21 cellular contexts compared by ENCODE assay signal in the genomic region with DNA sequence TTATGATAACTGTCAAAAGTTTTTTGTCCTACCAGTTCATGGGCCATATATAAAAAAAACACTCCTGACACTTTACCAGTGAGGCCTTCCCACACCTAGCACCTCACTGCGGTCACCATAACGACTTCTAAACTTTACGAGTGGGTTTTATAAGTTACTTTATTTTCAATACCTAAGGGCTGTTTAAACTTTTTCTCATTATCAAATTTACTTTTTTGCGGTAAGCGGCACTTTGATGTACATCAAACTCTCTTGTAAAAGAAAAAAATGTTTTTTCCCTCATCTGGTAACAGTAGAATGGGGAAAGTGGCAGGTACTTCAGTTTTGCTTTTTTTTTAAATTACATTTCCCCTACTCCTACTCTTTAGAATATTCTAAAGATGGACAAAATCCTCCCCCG. TPM values are rescaled to one million over a fixed set of nuclear protein-coding genes. Genes with fewer than 3 reads are reported as not detected.
DNase-seq lines count a peak whose midpoint lies in the region; ATAC-seq, FAIRE-seq and TF ChIP-seq lines count a peak whose summit lies in the region.
"Had no signal": no experiment of that assay in that cellular context is flagged by ENCODE, and none has a peak within 500 bp of the region (broad histone marks: within the 10 kb centered on the region; RNA-seq: fewer than 3 reads in every experiment).

No MANE protein-coding gene starts in this region.

- CTCF ChIA-PET in GM12878 (lab: Yijun Ruan, JAX), result interaction anchor here (0.8 kb wide), 1 partner anchor 121 kb away, joined by 3 read pairs; no protein-coding TSS in a partner anchor

- H3K9me3 Mint-ChIP-seq in activated T-cell treated with anti-CD3 and anti-CD28 coated beads, Interleukin-2, amount 50 U/mL, for 72 hours, result no peaks in the 10 kb centered on the region
- no peaks in the 10 kb centered on the region for H3K9me3 Mint-ChIP-seq in stimulated activated effector memory CD8-positive, alpha-beta T cell treated with anti-CD3 and anti-CD28 coated beads, Interleukin-12 subunit alpha, Interleukin-12 subunit beta, amount 100 ng/mL, for 72 hours
- H3K9me3 Mint-ChIP-seq: GM23338, IgD-negative memory B cell had no signal

- H3K27ac Mint-ChIP-seq in activated T-cell treated with anti-CD3 and anti-CD28 coated beads, Interleukin-2, amount 50 U/mL, for 72 hours, result peak overlapping the region; percentile 52
- no peak overlapping the region for H3K27ac Mint-ChIP-seq in T-helper 17 cell
- peak overlapping the region; percentile 76 for H3K27ac Mint-ChIP-seq in stimulated activated effector memory CD8-positive, alpha-beta T cell treated with anti-CD3 and anti-CD28 coated beads, Interleukin-12 subunit alpha, Interleukin-12 subunit beta, amount 100 ng/mL, for 72 hours
- H3K27ac Mint-ChIP-seq: GM23338 had no signal

- H3K4me2 ChIP-seq in GM12878 (ENCODE audit: control insufficient read depth, insufficient read depth), result no peak overlapping the region; the same call in 1 of the 2 replicates
- H3K4me2 ChIP-seq: GM23338 had no signal

- H3K27me3 Mint-ChIP-seq in activated T-cell treated with anti-CD3 and anti-CD28 coated beads, Interleukin-2, amount 50 U/mL, for 72 hours (ENCODE audit: low read depth), result no peaks in the 10 kb centered on the region
- no peaks in the 10 kb centered on the region for H3K27me3 Mint-ChIP-seq in T-helper 17 cell
- H3K27me3 Mint-ChIP-seq: IgD-negative memory B cell had no signal

- H3K4me3 ChIP-seq in GM12878 (no peak overlapping the region), lower leg skin (ENCODE audit: low read depth, poor library complexity, severe bottlenecking) (no peak overlapping the region)
- H3K4me3 ChIP-seq: GM23338, ovary, right atrium auricular region, tibial artery had no signal

- H3K4me1 Mint-ChIP-seq in activated T-cell treated with anti-CD3 and anti-CD28 coated beads, Interleukin-2, amount 50 U/mL, for 72 hours (ENCODE audit: low read depth), result peaks cover 46% of the 10 kb centered on the region
- peaks cover 64% of the 10 kb centered on the region for H3K4me1 Mint-ChIP-seq in T-helper 17 cell
- H3K4me1 Mint-ChIP-seq in stimulated activated effector memory CD8-positive, alpha-beta T cell treated with anti-CD3 and anti-CD28 coated beads, Interleukin-12 subunit alpha, Interleukin-12 subunit beta, amount 100 ng/mL, for 72 hours, result peaks cover 41% of the 10 kb centered on the region

- H3K79me2 ChIP-seq in GM12878 (ENCODE audit: control insufficient read depth, insufficient read depth, low read length), result peaks cover 66% of the 10 kb centered on the region

- RAD21 ChIA-PET in GM12878 (lab: Charles Lee; ENCODE audit: unreplicated experiment), result interaction anchor here (0.6 to 1.3 kb wide), 4 partner anchors 13 to 82 kb away, joined by 4 to 7 read pairs (median 6); no protein-coding TSS in a partner anchor

- 96% methylated on average over 6 of the region's 6 CpGs for WGBS in GM12878 (ENCODE audit: insufficient coverage, insufficient replicate concordance, low lambda C conversion rate, missing lambda C conversion rate)
- 91 to 98% methylated on average over 6 of the region's 6 CpGs for WGBS in lower leg skin, 2 donors

- no peak overlapping the region for H2AFZ ChIP-seq in GM12878 (ENCODE audit: control insufficient read depth, low read depth, low read length)
- H2AFZ ChIP-seq: GM23338 had no signal

- peaks cover 65% of the 10 kb centered on the region for H3K4me1 ChIP-seq in GM12878 (ENCODE audit: control insufficient read depth, insufficient read depth, low read length)

- no peaks in the 10 kb centered on the region for H4K20me1 ChIP-seq in GM12878 (ENCODE audit: control insufficient read depth, insufficient read depth)

- peak overlapping the region; percentile 70 to 86 for H3K4me3 Mint-ChIP-seq in activated T-cell treated with anti-CD3 and anti-CD28 coated beads, Interleukin-2, amount 50 U/mL, for 72 hours
- peak overlapping the region; percentile 89 for H3K4me3 Mint-ChIP-seq in T-helper 17 cell
- peak overlapping the region; percentile 59 for H3K4me3 Mint-ChIP-seq in stimulated activated effector memory CD8-positive, alpha-beta T cell treated with anti-CD3 and anti-CD28 coated beads, Interleukin-12 subunit alpha, Interleukin-12 subunit beta, amount 100 ng/mL, for 72 hours
- H3K4me3 Mint-ChIP-seq: GM23338 had no signal

- H3K9ac ChIP-seq in GM12878 (ENCODE audit: control insufficient read depth, insufficient read depth, low read length), result no peak overlapping the region

- in situ Hi-C loops in GM12878 (cut with MboI), result loop anchor here (25.0 kb wide), 1 partner anchor 1800 kb away; no protein-coding TSS in a partner anchor

- peak overlapping the region; percentile 79 for H3K27ac ChIP-seq in GM12878 (ENCODE audit: control insufficient read depth, insufficient read depth)
- H3K27ac ChIP-seq: ovary, right atrium auricular region, tibial artery had no signal

- TF ChIP-seq POLR2A in GM12878 (IDR thresholded peaks at IDR 0.05; ENCODE audit: low read depth, low read length) (no peak), lower leg skin (IDR thresholded peaks at IDR 0.05) (no peak)

- no peak for DNase-seq in activated T-cell treated with anti-CD3 and anti-CD28 coated beads, Interleukin-2, amount 50 U/mL, for 72 hours
- no peak for DNase-seq in activated T-cell treated with anti-CD3 and anti-CD28 coated beads, Interleukin-2, amount 50 U/mL, for 1 hour
- DNase-seq in T-helper 17 cell (no peak), GM12878 (ENCODE audit: low read depth, low spot score) (no peak), NCI-H2227 treated with DMSO at 0.1 percent for 48 hours (lab: John Stamatoyannopoulos, UW) (no peak), lower leg skin (ENCODE audit: low spot score in 2 of 2) (no peak), DMS 273 (lab: John Stamatoyannopoulos, UW; ENCODE audit: unreplicated experiment) (no peak)
- DNase-seq in stimulated activated effector memory CD8-positive, alpha-beta T cell treated with anti-CD3 and anti-CD28 coated beads, Interleukin-12 subunit alpha, Interleukin-12 subunit beta, amount 100 ng/mL, for 72 hours (ENCODE audit: low spot score in 2 of 2), result peak in 1 of 2 donors; percentile 45
- DNase-seq: ACHN, anterior cingulate cortex, C1 segment of cervical spinal cord, foreskin melanocyte, mammary epithelial cell, NCI-H1436, NCI-H526, ovary, tibial artery had no signal

- intact Hi-C loops in GM12878 (cut with micrococcal nuclease; ENCODE audit: unreplicated experiment) (loop anchor here (2.0 kb wide), 1 partner anchor 36 kb away; a partner anchor contains a TSS), lower leg skin (cut with DNase I; ENCODE audit: low total_unique reads) (no loop called here)

- TSS peak; percentile 8 for BruUV-seq in GM12878 (replicated peaks; lab: Mats Ljungman, UMichigan)

- peaks cover 3 to 6% of the 10 kb centered on the region in 2 experiments; a peak in 2 of 4 replicates for H3K36me3 ChIP-seq in GM12878 (ENCODE audit: control insufficient read depth in 2 of 2, insufficient read depth in 2 of 2, low read length in 1 of 2)
- H3K36me3 ChIP-seq: ovary, right atrium auricular region, tibial artery had no signal

- no peak for TF ChIP-seq EP300 in GM12878 (IDR thresholded peaks at IDR 0.05; ENCODE audit: borderline replicate concordance in 1 of 2, control insufficient read depth in 1 of 2, low read depth in 2 of 2, low read length in 2 of 2)

- H3K27me3 ChIP-seq in GM12878 (replicated peaks in 1 of 2; ENCODE audit: control insufficient read depth in 2 of 2, insufficient read depth in 2 of 2, low read length in 1 of 2), result no peaks in the 10 kb centered on the region
- H3K27me3 ChIP-seq: ovary, right atrium auricular region, tibial artery had no signal

- POLR2A ChIA-PET in GM12878 (lab: Charles Lee), result no interaction called here

- ATAC-seq in activated T-cell treated with anti-CD3 and anti-CD28 coated beads, Interleukin-2, amount 50 U/mL, for 72 hours (replicated peaks in 1 of 2), result no peak
- ATAC-seq in T-helper 17 cell, result peak; percentile 63
- no peak for ATAC-seq in GM12878
- ATAC-seq in stimulated activated effector memory CD8-positive, alpha-beta T cell treated with anti-CD3 and anti-CD28 coated beads, Interleukin-12 subunit alpha, Interleukin-12 subunit beta, amount 100 ng/mL, for 72 hours, result no peak
- ATAC-seq: GM23338 had no signal

- no peak for TF ChIP-seq CTCF in GM12878 (IDR thresholded peaks at IDR 0.05 in 2 of 3, conservative IDR thresholded peaks at IDR 0.05 in 1 of 3; ENCODE audit: control insufficient read depth in 2 of 3, extremely low read depth in 1 of 3, insufficient read depth in 1 of 3, low read depth in 3 of 3, low read length in 3 of 3)
- TF ChIP-seq CTCF in lower leg skin (IDR thresholded peaks at IDR 0.05), result no peak

- TF ChIP-seq RAD21 in GM12878 (IDR thresholded peaks at IDR 0.05; ENCODE audit: insufficient read depth, low read depth, low read length), result no peak

- FAIRE-seq in GM12878 (lab: Jason Lieb, UNC), result no peak
- FAIRE-seq: keratinocyte had no signal

- SMC1A ChIA-PET in GM12878 (lab: Charles Lee; ENCODE audit: uncharacterized antibody, unreplicated experiment), result interaction anchor here (0.9 to 7.8 kb wide), 5 partner anchors 12 to 31 kb away, joined by 4 to 63 read pairs (median 5); no protein-coding TSS in a partner anchor

- H3K36me3 Mint-ChIP-seq in activated T-cell treated with anti-CD3 and anti-CD28 coated beads, Interleukin-2, amount 50 U/mL, for 72 hours (ENCODE audit: insufficient read depth in 2 of 2), result peaks cover 8 to 39% of the 10 kb centered on the region in 2 donors
- H3K36me3 Mint-ChIP-seq in T-helper 17 cell (ENCODE audit: low read depth), result peaks cover 6% of the 10 kb centered on the region
- H3K36me3 Mint-ChIP-seq in stimulated activated effector memory CD8-positive, alpha-beta T cell treated with anti-CD3 and anti-CD28 coated beads, Interleukin-12 subunit alpha, Interleukin-12 subunit beta, amount 100 ng/mL, for 72 hours, result peaks cover 76% of the 10 kb centered on the region
- H3K36me3 Mint-ChIP-seq: IgD-negative memory B cell had no signal

- H3K9me3 ChIP-seq in T-helper 17 cell (ENCODE audit: control insufficient read depth, low read length, poor library complexity, severe bottlenecking) (no peaks in the 10 kb centered on the region), GM12878 (replicated peaks; ENCODE audit: control insufficient read depth, insufficient read depth, low read length) (no peaks in the 10 kb centered on the region)
- H3K9me3 ChIP-seq: ovary, right atrium auricular region, tibial artery had no signal

RNA-seq across cellular contexts. Expression of a gene that starts 36.2 kb away (rescaled TPM):
- 100 to 1,000 TPM; 504 to 505 TPM for total RNA-seq in activated T-cell treated with anti-CD3 and anti-CD28 coated beads, Interleukin-2, amount 50 U/mL, for 72 hours
- total RNA-seq in T-helper 17 cell (100 to 1,000 TPM; 455 to 472 TPM), GM12878 (2014; rRNA removed) (174 and 176 TPM in 2 replicates), GM12878 (2014; rRNA removed; fragmentation: Illumina TruSeq; extraction: Trizol) (117 and 122 TPM in 2 replicates), GM12878 (2021) (159 and 167 TPM in 2 replicates), lower leg skin (10 to 100 TPM; 56.3 to 96.4 (median 81.8) TPM)
- 396 and 420 TPM in 2 replicates for total RNA-seq in GM12878 (2013; cell fraction: nucleolus; rRNA removed)
- 42.2 TPM for polyA plus RNA-seq in GM12878 (2011; ENCODE audit: low read depth)
- polyA plus RNA-seq in GM12878 (2011; rRNA removed) (243 and 247 TPM in 2 replicates), GM12878 (2014; fragmentation: Illumina TruSeq; extraction: Trizol) (152 and 192 TPM in 2 replicates), GM12878 (2014; fragmentation: Nextera tagmentation; extraction: Ambion mirVana) (10 to 100 TPM; 51.4 to 55.1 TPM), GM12878 (2014; rRNA removed) (171 and 228 TPM in 2 replicates), GM12878 (2016; fragmentation: Nextera tagmentation; extraction: Ambion mirVana) (10 to 100 TPM; 54.0 to 71.1 TPM)
- 287 and 300 TPM in 2 replicates for polyA plus RNA-seq in GM12878 (2011; cell fraction: cytosol; rRNA removed)
- polyA plus RNA-seq in GM12878 (2011; cell fraction: nucleus; rRNA removed), result 483 and 489 TPM in 2 replicates
- polyA plus RNA-seq in GM12878 (2012), result 64.5 and 80.5 TPM in 2 replicates
- 353 and 414 TPM in 2 replicates for polyA minus RNA-seq in GM12878 (2011; rRNA and poly(A)+ RNA removed)
- polyA minus RNA-seq in GM12878 (2011; cell fraction: cytosol; rRNA and poly(A)+ RNA removed), result 75.5 and 105 TPM in 2 replicates
- 237 and 331 TPM in 2 replicates for polyA minus RNA-seq in GM12878 (2011; cell fraction: nucleus; rRNA and poly(A)+ RNA removed)
